In genomic region chr1:198122693-198123092, GRCh38 we compare ENCODE assay signal across 1 cellular context.
TF ChIP-seq lines count a peak whose summit lies in the region.

No MANE protein-coding gene starts in this region.

TF ChIP-seq in K562, 482 proteins besides CTCF, POLR2A, EP300 and RAD21 (continued from another document and continues in another):
- TF ChIP-seq RERE (CRISPR knock-in tag; IDR thresholded peaks at IDR 0.05; ENCODE audit: borderline replicate concordance) (no peak), NCOR1 (IDR thresholded peaks at IDR 0.05) (peak; percentile 61; the same call in 1 of the 2 replicates), MYNN (IDR thresholded peaks at IDR 0.05) (peak; percentile 90), MYNN (CRISPR knock-in tag; IDR thresholded peaks at IDR 0.05) (no peak), SMARCC2 (IDR thresholded peaks at IDR 0.05; ENCODE audit: low read depth) (peak; percentile 79; the same call in 1 of the 2 replicates), C11orf30 (IDR thresholded peaks at IDR 0.05; ENCODE audit: low read depth) (no peak), IRF2 (CRISPR knock-in tag; IDR thresholded peaks at IDR 0.05) (no peak), MTA1 (IDR thresholded peaks at IDR 0.05; ENCODE audit: borderline replicate concordance) (no peak), NR2C2 (CRISPR knock-in tag; IDR thresholded peaks at IDR 0.05) (no peak), NR2C2 (tag; IDR thresholded peaks at IDR 0.05) (no peak), MECOM (CRISPR knock-in tag; IDR thresholded peaks at IDR 0.05) (no peak), PTRF (tag; IDR thresholded peaks at IDR 0.05) (no peak), ZNF507 (tag; conservative IDR thresholded peaks at IDR 0.05) (no peak), MBD2 (IDR thresholded peaks at IDR 0.05; ENCODE audit: borderline replicate concordance, low read depth) (no peak), XRCC5 (IDR thresholded peaks at IDR 0.05; ENCODE audit: low read depth, low read length) (no peak), ZNF232 (CRISPR knock-in tag; IDR thresholded peaks at IDR 0.05) (no peak), TRIM24 (IDR thresholded peaks at IDR 0.05) (peak in 1 of 2 experiments; percentile 51; a peak in 1 of 4 replicates), AFF4 (CRISPR knock-in tag; IDR thresholded peaks at IDR 0.05) (no peak), STAT6 (CRISPR knock-in tag; IDR thresholded peaks at IDR 0.05) (no peak), PKNOX1 (IDR thresholded peaks at IDR 0.05) (no peak), ZNF41 (CRISPR knock-in tag; conservative IDR thresholded peaks at IDR 0.05) (no peak), ZNF274 (IDR thresholded peaks at IDR 0.05; ENCODE audit: borderline replicate concordance, low read depth, low read length) (no peak), SIN3B (IDR thresholded peaks at IDR 0.05; ENCODE audit: low read depth) (no peak), NFE2 (IDR thresholded peaks at IDR 0.05; ENCODE audit: low read depth) (no peak; the same call in 1 of the 2 replicates), JUN (IDR thresholded peaks at IDR 0.05; ENCODE audit: borderline replicate concordance, low read depth, low read length) (no peak), JUN (CRISPR knock-in tag; IDR thresholded peaks at IDR 0.05; ENCODE audit: borderline replicate concordance) (no peak), ZNF217 (CRISPR knock-in tag; IDR thresholded peaks at IDR 0.05) (no peak), ERF (CRISPR knock-in tag; IDR thresholded peaks at IDR 0.05) (no peak), ZFP91 (CRISPR knock-in tag; IDR thresholded peaks at IDR 0.05) (no peak), MTA2 (IDR thresholded peaks at IDR 0.05; ENCODE audit: low read depth) (peak; percentile 25; the same call in 1 of the 2 replicates), HMG20A (CRISPR knock-in tag; conservative IDR thresholded peaks at IDR 0.05) (no peak), ZBTB33 (CRISPR knock-in tag; IDR thresholded peaks at IDR 0.05) (no peak), RBM25 (IDR thresholded peaks at IDR 0.05; ENCODE audit: low read depth, low read length, severe bottlenecking) (no peak), E2F6 (IDR thresholded peaks at IDR 0.05; ENCODE audit: borderline replicate concordance in 1 of 2, extremely low read depth in 1 of 2, insufficient read depth in 1 of 2, insufficient read length in 1 of 2, low read depth in 1 of 2, low read length in 1 of 2, poor library complexity in 1 of 2, severe bottlenecking in 1 of 2) (no peak), CBX1 (IDR thresholded peaks at IDR 0.05; ENCODE audit: low read depth) (no peak), HINFP (tag; conservative IDR thresholded peaks at IDR 0.05; ENCODE audit: low read depth) (no peak), RBM34 (IDR thresholded peaks at IDR 0.05; ENCODE audit: borderline replicate concordance, insufficient read depth, low read length) (no peak), ID3 (CRISPR knock-in tag; IDR thresholded peaks at IDR 0.05) (no peak), ID3 (tag; IDR thresholded peaks at IDR 0.05) (no peak), SMARCE1 (IDR thresholded peaks at IDR 0.05) (peak; percentile 69; the same call in 1 of the 2 replicates), RBM14 (IDR thresholded peaks at IDR 0.05; ENCODE audit: borderline replicate concordance, insufficient read depth, low read depth, low read length) (no peak), ZNF830 (CRISPR knock-in tag; IDR thresholded peaks at IDR 0.05) (no peak), ZBTB17 (CRISPR knock-in tag; IDR thresholded peaks at IDR 0.05) (no peak), ZNF263 (CRISPR knock-in tag; IDR thresholded peaks at IDR 0.05; ENCODE audit: borderline replicate concordance) (no peak), ESRRA (IDR thresholded peaks at IDR 0.05; ENCODE audit: borderline replicate concordance, low read depth) (no peak), THAP7 (CRISPR knock-in tag; IDR thresholded peaks at IDR 0.05) (no peak), POLR2G (IDR thresholded peaks at IDR 0.05; ENCODE audit: low read depth, low read length) (no peak)
